Comparison of ENCODE assay signal across 25 cellular contexts in genomic region chr16:9060225-9060624, GRCh38. TPM values are rescaled to one million over a fixed set of nuclear protein-coding genes. Genes with fewer than 3 reads are reported as not detected.
DNase-seq lines count a peak whose midpoint lies in the region; ATAC-seq and TF ChIP-seq lines count a peak whose summit lies in the region.
"Had no signal": no experiment of that assay in that cellular context is flagged by ENCODE, and none has a peak within 500 bp of the region (broad histone marks: within the 10 kb centered on the region; RNA-seq: fewer than 3 reads in every experiment).

No MANE protein-coding gene starts in this region.

- H3K79me2 ChIP-seq in osteoblast (ENCODE audit: insufficient read depth, low read length): no peaks in the 10 kb centered on the region

- H3K27me3 ChIP-seq in osteoblast (ENCODE audit: insufficient read depth, low read length): no peaks in the 10 kb centered on the region
- H3K27me3 ChIP-seq in aorta (ENCODE audit: control insufficient read depth in 1 of 2, insufficient read depth in 2 of 2, low read length in 1 of 2): no peaks in the 10 kb centered on the region
- no peaks in the 10 kb centered on the region for H3K27me3 ChIP-seq in ovary
- H3K27me3 ChIP-seq: gastroesophageal sphincter, spleen had no signal

- CTCF ChIA-PET in RWPE1 (lab: Yijun Ruan, JAX): no interaction called here

- intact Hi-C loops in aorta (cut with DNase I): no loop called here
- intact Hi-C loops in ovary (cut with DNase I): no loop called here

- ATAC-seq in aorta (ENCODE audit: low FRiP score): peak; percentile 72
- ATAC-seq: activated CD4-positive, alpha-beta T cell treated with anti-CD3 and anti-CD28 coated beads for 36 hours; gastroesophageal sphincter; lower lobe of right lung; stimulated activated effector memory CD8-positive, alpha-beta T cell treated with anti-CD3 and anti-CD28 coated beads, Interleukin-12 subunit alpha, Interleukin-12 subunit beta, amount 100 ng/mL, for 72 hours; T-helper 17 cell had no signal

- DNase-seq in HCEC 1CT (peak; percentile 35), RWPE1 (ENCODE audit: low spot score) (no peak), osteoblast (ENCODE audit: insufficient read length, low spot score, missing footprints) (peak; percentile 23), aorta (no peak), NCI-H2171 treated with DMSO at 0.1 percent for 48 hours (lab: John Stamatoyannopoulos, UW) (no peak), NOMO-1 treated with dmso at 0.1 percent for 144 hours (lab: John Stamatoyannopoulos, UW; ENCODE audit: unreplicated experiment) (no peak), ovary (no peak)
- DNase-seq: activated CD4-positive, alpha-beta T cell treated with anti-CD3 and anti-CD28 coated beads for 36 hours; activated gamma-delta T cell treated with Interleukin-2 at 50 U/mL for 16 hours; activated T-cell treated with anti-CD3 and anti-CD28 coated beads, Interleukin-2, amount 50 U/mL, for 1 hour; CD8-positive, alpha-beta memory T cell; DMS153; effector memory CD4-positive, alpha-beta T cell; GDM1; Kasumi-1; lower lobe of right lung; NCI-H187 treated with DMSO at 0.1 percent for 48 hours; NCI-H526; RPMI8226; spleen; stimulated activated CD4-positive, alpha-beta T cell treated with anti-CD3 and anti-CD28 coated beads, Interleukin-2, amount 100 ng/mL, for 48 hours; T-helper 17 cell had no signal

- H3K9me3 ChIP-seq in osteoblast (ENCODE audit: low read depth, low read length) (no peaks in the 10 kb centered on the region), aorta (ENCODE audit: control insufficient read depth, low read length) (no peaks in the 10 kb centered on the region), ovary (no peaks in the 10 kb centered on the region)
- H3K9me3 ChIP-seq: gastroesophageal sphincter, lower lobe of right lung, spleen had no signal

- POLR2A ChIA-PET in RWPE1 (lab: Yijun Ruan, JAX; ENCODE audit: low non-redundant PET): no interaction called here

- no peak for TF ChIP-seq CTCF in RWPE1 (conservative IDR thresholded peaks at IDR 0.05; ENCODE audit: low read depth)
- no peak for TF ChIP-seq CTCF in osteoblast (IDR thresholded peaks at IDR 0.05; ENCODE audit: extremely low read depth, low read depth, low read length)
- TF ChIP-seq CTCF in ovary (IDR thresholded peaks at IDR 0.05): no peak

- H3K36me3 ChIP-seq in osteoblast (ENCODE audit: insufficient read depth, low read length) (no peaks in the 10 kb centered on the region), aorta (ENCODE audit: control insufficient read depth in 1 of 2, insufficient read depth in 2 of 2, low read length in 1 of 2) (no peaks in the 10 kb centered on the region), ovary (no peaks in the 10 kb centered on the region)
- H3K36me3 ChIP-seq: gastroesophageal sphincter, lower lobe of right lung, spleen had no signal

- peak overlapping the region; percentile 75 for H3K27ac ChIP-seq in RWPE1
- peak overlapping the region; percentile 15 for H3K27ac ChIP-seq in osteoblast (ENCODE audit: low read depth, low read length)
- H3K27ac ChIP-seq in aorta (ENCODE audit: low read depth in 1 of 2, low read length in 2 of 2): no peak overlapping the region
- no peak overlapping the region for H3K27ac ChIP-seq in ovary
- H3K27ac ChIP-seq: gastroesophageal sphincter, lower lobe of right lung, SK-N-MC, spleen had no signal

- H2AFZ ChIP-seq in osteoblast (ENCODE audit: low read length): no peak overlapping the region

- TF ChIP-seq EP300 in ovary (IDR thresholded peaks at IDR 0.05): no peak

- peak overlapping the region; percentile 52 for H3K4me2 ChIP-seq in osteoblast (ENCODE audit: insufficient read depth, low read length)

- no peak for TF ChIP-seq POLR2A in ovary (IDR thresholded peaks at IDR 0.05)

- H3K4me1 ChIP-seq in osteoblast (ENCODE audit: insufficient read depth, low read length) (peaks cover 19% of the 10 kb centered on the region), aorta (ENCODE audit: control insufficient read depth in 1 of 2, insufficient read depth in 2 of 2, low read length in 2 of 2) (peaks cover 2 to 6% of the 10 kb centered on the region in 2 donors), ovary (ENCODE audit: insufficient read depth) (no peaks in the 10 kb centered on the region)

- H4K20me1 ChIP-seq in osteoblast (ENCODE audit: insufficient read depth, low read length): no peaks in the 10 kb centered on the region

- H3K4me3 ChIP-seq in osteoblast (ENCODE audit: insufficient read depth, low read length) (no peak overlapping the region), aorta (ENCODE audit: low read length in 2 of 2) (no peak overlapping the region), ovary (no peak overlapping the region)
- H3K4me3 ChIP-seq: gastroesophageal sphincter, lower lobe of right lung, SK-N-MC, spleen had no signal

RNA-seq across cellular contexts. Expression of gene HAPSTR1, which starts 31.2 kb away (rescaled TPM):
- total RNA-seq in osteoblast: 86.3 and 93.4 TPM in 2 replicates
- 10 to 100 TPM; 65.4 to 67.5 TPM for total RNA-seq in aorta
- 10 to 100 TPM; 14.0 to 19.2 TPM for polyA plus RNA-seq in aorta
- total RNA-seq in ovary: 10 to 100 TPM; 31.2 to 76.1 (median 57.5) TPM
- 10 to 100 TPM; 15.7 to 29.1 TPM for polyA plus RNA-seq in ovary

Comparison
In these comparisons a context has a peak if more than half of its experiments do, and no peak if none do; other contexts are left out.
1. DNase-seq: peak in HCEC 1CT (single experiment) and osteoblast (single experiment); none in RWPE1 (single experiment), aorta (0 of 2), NCI-H2171 treated with DMSO at 0.1 percent for 48 hours (single experiment), NOMO-1 treated with dmso at 0.1 percent for 144 hours (single experiment) and ovary (0 of 5).
2. H3K27ac ChIP-seq: peak in RWPE1 (single experiment) and osteoblast (single experiment); none in aorta (0 of 2) and ovary (0 of 2).